ENCODE assay signal across 11 cellular contexts in the genomic region with DNA sequence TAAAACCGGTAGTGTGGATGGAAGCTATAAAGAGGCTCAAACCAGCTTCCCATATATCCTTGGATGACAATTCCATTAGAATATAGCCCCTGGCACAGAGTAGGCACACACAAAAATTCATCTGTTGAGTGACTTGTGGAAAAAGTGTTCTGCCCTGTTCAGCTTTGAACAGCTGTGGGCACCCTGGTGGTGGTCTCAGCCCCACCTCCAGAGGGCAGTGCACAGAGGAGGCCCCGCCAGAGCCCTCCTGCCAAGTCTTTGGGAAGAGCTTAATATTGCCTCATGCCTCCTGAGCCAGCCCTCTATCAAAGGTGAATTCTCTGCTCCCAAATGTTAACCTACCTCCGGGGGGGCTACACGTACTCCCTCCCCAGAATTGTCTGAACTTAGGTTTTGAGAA. TPM values are rescaled to one million over a fixed set of nuclear protein-coding genes. Genes with fewer than 3 reads are reported as not detected.
DNase-seq lines count a peak whose midpoint lies in the region; ATAC-seq and TF ChIP-seq lines count a peak whose summit lies in the region.
"Had no signal": no experiment of that assay in that cellular context is flagged by ENCODE, and none has a peak within 500 bp of the region (broad histone marks: within the 10 kb centered on the region; RNA-seq: fewer than 3 reads in every experiment).

No MANE protein-coding gene starts in this region.

- H3K9me3 Mint-ChIP-seq in HFFc6, result no peaks in the 10 kb centered on the region
- H3K9me3 Mint-ChIP-seq: activated T-cell treated with anti-CD3 and anti-CD28 coated beads, Interleukin-2, amount 50 U/mL, for 72 hours had no signal

- H3K4me1 ChIP-seq in BE2C (peaks cover 31% of the 10 kb centered on the region), mesenchymal stem cell (ENCODE audit: control insufficient read depth, insufficient read depth, low read depth, low read length) (peaks cover 26% of the 10 kb centered on the region)

- no peak overlapping the region for H2BK5ac ChIP-seq in mesenchymal stem cell (ENCODE audit: low read depth, low read length, poor library complexity, severe bottlenecking)

- whole genome bisulfite sequencing in mesenchymal stem cell, result 100% methylated on average over 3 of the region's 4 CpGs

- ATAC-seq in HG02852 (IDR thresholded peaks at IDR 0.05; ENCODE audit: unreplicated experiment), result no peak
- ATAC-seq: activated T-cell treated with anti-CD3 and anti-CD28 coated beads, Interleukin-2, amount 50 U/mL, for 72 hours had no signal

- H3K4me2 ChIP-seq in mesenchymal stem cell (ENCODE audit: low read length, poor library complexity, severe bottlenecking), result no peak overlapping the region

- TF ChIP-seq CTCF in BE2C (IDR thresholded peaks at IDR 0.05; ENCODE audit: low read depth, low read length) (peak; percentile 32), HFFc6 (IDR thresholded peaks at IDR 0.05) (peak; percentile 52; the same call in 1 of the 2 replicates), cardiac fibroblast (IDR thresholded peaks at IDR 0.05; ENCODE audit: low read depth, low read length) (peak; percentile 18)

- H3K18ac ChIP-seq in mesenchymal stem cell (ENCODE audit: low read depth in 1 of 2, low read length in 2 of 2), result peak overlapping the region in 1 of 2 experiments; percentile 26

- H3K36me3 Mint-ChIP-seq in HFFc6 (ENCODE audit: low read depth), result no peaks in the 10 kb centered on the region; the same call in 1 of the 2 replicates

- H2AK5ac ChIP-seq in mesenchymal stem cell (ENCODE audit: low read length, severe bottlenecking), result peak overlapping the region; percentile 5

- peaks cover 94% of the 10 kb centered on the region for H3K4me1 Mint-ChIP-seq in HFFc6 (ENCODE audit: low read depth)

- no peak overlapping the region for H3K14ac ChIP-seq in mesenchymal stem cell (ENCODE audit: low read length in 2 of 2)

- peak overlapping the region in 1 of 2 experiments; percentile 24 for H3K4ac ChIP-seq in mesenchymal stem cell (ENCODE audit: low read depth in 1 of 2, low read length in 2 of 2)

- no peak for DNase-seq in BE2C
- DNase-seq in HFFc6, result no peak
- no peak for DNase-seq in cardiac fibroblast (ENCODE audit: low read depth in 2 of 2)
- no peak for DNase-seq in mesenchymal stem cell
- DNase-seq in stimulated activated CD4-positive, alpha-beta T cell treated with anti-CD3 and anti-CD28 coated beads, Interleukin-1b, Interleukin-23, amount 100 ng/mL, for 48 hours, result no peak
- DNase-seq in NCI-H2171 treated with DMSO at 0.1 percent for 48 hours (lab: John Stamatoyannopoulos, UW), result no peak
- DNase-seq in RPMI8226, result no peak
- DNase-seq: activated CD4-positive, alpha-beta T cell treated with anti-CD3 and anti-CD28 coated beads for 4 hours; activated T-cell treated with anti-CD3 and anti-CD28 coated beads, Interleukin-2, amount 50 U/mL, for 72 hours; NCI-H2029 treated with DMSO at 0.1 percent for 48 hours had no signal

- no peak overlapping the region for H3K9ac ChIP-seq in mesenchymal stem cell (ENCODE audit: low read length)

- H3K27me3 ChIP-seq in BE2C, result no peaks in the 10 kb centered on the region
- H3K27me3 ChIP-seq in mesenchymal stem cell (ENCODE audit: control insufficient read depth in 1 of 2, insufficient read depth in 1 of 2, low read length in 2 of 2), result no peaks in the 10 kb centered on the region

- no peak overlapping the region for H2AFZ ChIP-seq in mesenchymal stem cell (ENCODE audit: low read depth, low read length)

- H3K23ac ChIP-seq in mesenchymal stem cell (ENCODE audit: low read length in 2 of 2), result no peak overlapping the region

- H4K91ac ChIP-seq in mesenchymal stem cell (ENCODE audit: low read length), result peak overlapping the region; percentile 67

- H3K9me3 ChIP-seq in BE2C (no peaks in the 10 kb centered on the region), mesenchymal stem cell (ENCODE audit: control insufficient read depth, low read length) (no peaks in the 10 kb centered on the region)

- no peak overlapping the region for H2BK15ac ChIP-seq in mesenchymal stem cell (ENCODE audit: low read depth, poor library complexity, severe bottlenecking)

- no peak overlapping the region for H3K27ac ChIP-seq in mesenchymal stem cell (ENCODE audit: low read length, poor library complexity, severe bottlenecking)

- no peak overlapping the region for H2BK12ac ChIP-seq in mesenchymal stem cell (ENCODE audit: low read length in 2 of 2)

- peaks cover 2% of the 10 kb centered on the region for H3K27me3 Mint-ChIP-seq in HFFc6 (ENCODE audit: insufficient read depth)

- no peak overlapping the region for H3K4me3 Mint-ChIP-seq in HFFc6
- H3K4me3 Mint-ChIP-seq: activated T-cell treated with anti-CD3 and anti-CD28 coated beads, Interleukin-2, amount 50 U/mL, for 72 hours had no signal

- no peaks in the 10 kb centered on the region for H3K36me3 ChIP-seq in BE2C
- H3K36me3 ChIP-seq in mesenchymal stem cell (ENCODE audit: control insufficient read depth in 1 of 2, insufficient read depth in 2 of 2, low read depth in 1 of 2, low read length in 2 of 2), result no peaks in the 10 kb centered on the region

- H3K27ac Mint-ChIP-seq in HFFc6, result no peak overlapping the region

- H3K4me3 ChIP-seq in BE2C (ENCODE audit: low read depth, low read length) (no peak overlapping the region), cardiac fibroblast (replicated peaks in 1 of 2; ENCODE audit: low read depth in 2 of 2, low read length in 2 of 2) (no peak overlapping the region), mesenchymal stem cell (ENCODE audit: insufficient read depth in 1 of 2, low read depth in 1 of 2, low read length in 2 of 2) (no peak overlapping the region)

- H4K8ac ChIP-seq in mesenchymal stem cell (ENCODE audit: low read length), result no peak overlapping the region

- H2BK120ac ChIP-seq in mesenchymal stem cell (ENCODE audit: low read depth, low read length), result no peak overlapping the region

- peaks cover 30% of the 10 kb centered on the region for H3K79me1 ChIP-seq in mesenchymal stem cell (replicated peaks; ENCODE audit: low read length, poor library complexity, severe bottlenecking)

RNA-seq across cellular contexts. Expression of a gene that starts 30.4 kb away (rescaled TPM):
- 25.0 TPM for polyA plus RNA-seq in BE2C (2012; ENCODE audit: insufficient read depth, insufficient read length, low read depth)
- 100 to 1,000 TPM in 4 of 6 experiments, 10 to 100 TPM in 2; 93.5 to 115 (median 101) TPM for total RNA-seq in HFFc6 (2021; fragmentation: NEBNext Ultra II Directional; extraction: Animal tissue kit (Norgen Biotek cat#: 25700))
- 237 TPM for polyA plus RNA-seq in mesenchymal stem cell (2013, experiment 1 of 2)
- polyA plus RNA-seq in mesenchymal stem cell (2013, experiment 2 of 2), result 244 TPM
